ENCODE assay signal across 18 cellular contexts in the genomic region with DNA sequence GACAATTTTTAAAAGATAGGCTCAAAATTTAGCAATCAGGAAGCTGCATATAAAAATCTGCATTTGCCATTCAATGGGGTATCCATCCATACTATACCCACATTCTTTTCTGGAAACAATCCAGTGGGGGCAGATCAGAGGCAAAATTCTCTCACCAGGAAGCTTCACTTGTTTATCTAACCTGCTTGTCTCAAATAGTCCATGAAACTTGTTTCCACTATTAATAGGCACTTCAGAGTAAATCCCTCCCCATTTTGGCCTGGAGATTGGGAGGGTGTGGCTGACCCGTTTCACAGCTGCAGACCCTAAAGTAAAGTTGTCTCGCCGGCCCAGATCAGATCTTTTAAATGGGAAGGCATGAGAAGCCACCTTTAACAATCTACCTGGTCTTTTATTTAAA.
DNase-seq lines count a peak whose midpoint lies in the region; ATAC-seq and TF ChIP-seq lines count a peak whose summit lies in the region.
"Had no signal": no experiment of that assay in that cellular context is flagged by ENCODE, and none has a peak within 500 bp of the region (broad histone marks: within the 10 kb centered on the region; RNA-seq: fewer than 3 reads in every experiment).

No MANE protein-coding gene starts in this region.

- H3K4me3 ChIP-seq in GM23338, result no peak overlapping the region
- H3K4me3 ChIP-seq: A549; BLaER1 treated with 17β-estradiol and CSF1 and Interleukin-3, amounts not matched to agents 10 nM and 100 nM had no signal

- H3K36me3 Mint-ChIP-seq in GM23338 (ENCODE audit: low read depth), result no peaks in the 10 kb centered on the region
- H3K36me3 Mint-ChIP-seq in activated CD4-positive, alpha-beta T cell treated with anti-CD3 and anti-CD28 coated beads, Interleukin-2, amount 10 ng/mL, durations not matched to agents 24 days and 14 days (ENCODE audit: low read depth), result no peaks in the 10 kb centered on the region
- H3K36me3 Mint-ChIP-seq: CD8-positive, alpha-beta T cell had no signal

- no peaks in the 10 kb centered on the region for H3K36me3 ChIP-seq in GM23338 (ENCODE audit: insufficient read depth)
- H3K36me3 ChIP-seq: BLaER1 treated with 17β-estradiol and CSF1 and Interleukin-3, amounts not matched to agents 10 nM and 100 nM had no signal

- ATAC-seq in GM23338, result no peak
- ATAC-seq: A549; CD8-positive, alpha-beta T cell had no signal

- H3K79me2 ChIP-seq in GM23338 (replicated peaks; ENCODE audit: insufficient read depth), result no peaks in the 10 kb centered on the region

- intact Hi-C loops in activated CD4-positive, alpha-beta T cell treated with anti-CD3 and anti-CD28 coated beads, Interleukin-2, amount 10 ng/mL, durations not matched to agents 24 days and 14 days (cut with micrococcal nuclease), result no loop called here

- H4K20me1 ChIP-seq in GM23338 (replicated peaks; ENCODE audit: insufficient read depth), result no peaks in the 10 kb centered on the region
- H4K20me1 ChIP-seq: BLaER1 treated with 17β-estradiol and CSF1 and Interleukin-3, amounts not matched to agents 10 nM and 100 nM had no signal

- DNase-seq in DMS53 (lab: John Stamatoyannopoulos, UW), result peak; percentile 15
- no peak for DNase-seq in DMS53 treated with DMSO at 0.1 percent for 48 hours (lab: John Stamatoyannopoulos, UW; ENCODE audit: unreplicated experiment)
- no peak for DNase-seq in GM23338 (ENCODE audit: low spot score)
- no peak for DNase-seq in nucleus accumbens (lab: John Stamatoyannopoulos, UW)
- no peak for DNase-seq in activated CD4-positive, alpha-beta T cell treated with anti-CD3 and anti-CD28 coated beads, Interleukin-2, amount 10 ng/mL, durations not matched to agents 24 days and 14 days
- DNase-seq: AML-193; Caco-2; Calu3; CD4-positive, alpha-beta T cell; CD8-positive, alpha-beta T cell; DMS79 treated with DMSO at 0.1 percent for 48 hours; GF-D8 had no signal

- no peak overlapping the region for H3K4me3 Mint-ChIP-seq in GM23338
- no peak overlapping the region for H3K4me3 Mint-ChIP-seq in activated CD4-positive, alpha-beta T cell treated with anti-CD3 and anti-CD28 coated beads, Interleukin-2, amount 10 ng/mL, durations not matched to agents 24 days and 14 days
- H3K4me3 Mint-ChIP-seq: B cell; CD4-positive, alpha-beta T cell; CD8-positive, alpha-beta T cell had no signal

- H3K27ac ChIP-seq in GM23338 (ENCODE audit: low read depth) (no peak overlapping the region), VCaP (peak overlapping the region; percentile 83)
- H3K27ac ChIP-seq: 22Rv1; A549; BLaER1 treated with 17β-estradiol and CSF1 and Interleukin-3, amounts not matched to agents 10 nM and 100 nM; C4-2B had no signal

- H3K4me2 ChIP-seq in GM23338, result no peak overlapping the region
- H3K4me2 ChIP-seq: A549; BLaER1 treated with 17β-estradiol and CSF1 and Interleukin-3, amounts not matched to agents 10 nM and 100 nM had no signal

- H3K27me3 Mint-ChIP-seq in GM23338 (ENCODE audit: insufficient read depth, low read depth, poor library complexity), result no peaks in the 10 kb centered on the region
- H3K27me3 Mint-ChIP-seq in activated CD4-positive, alpha-beta T cell treated with anti-CD3 and anti-CD28 coated beads, Interleukin-2, amount 10 ng/mL, durations not matched to agents 24 days and 14 days, result no peaks in the 10 kb centered on the region
- H3K27me3 Mint-ChIP-seq: B cell; CD4-positive, alpha-beta T cell had no signal

- no peaks in the 10 kb centered on the region for H3K9me2 ChIP-seq in GM23338 (ENCODE audit: insufficient read depth)

- H3K27me3 ChIP-seq in GM23338 (ENCODE audit: insufficient read depth), result no peaks in the 10 kb centered on the region
- H3K27me3 ChIP-seq: BLaER1 treated with 17β-estradiol and CSF1 and Interleukin-3, amounts not matched to agents 10 nM and 100 nM had no signal

- no peaks in the 10 kb centered on the region for H3K4me1 ChIP-seq in GM23338 (ENCODE audit: insufficient read depth)
- H3K4me1 ChIP-seq: A549 had no signal

- no peaks in the 10 kb centered on the region for H3F3A ChIP-seq in GM23338 (replicated peaks; ENCODE audit: low read depth)

- H3K27ac Mint-ChIP-seq in GM23338, result no peak overlapping the region
- H3K27ac Mint-ChIP-seq in activated CD4-positive, alpha-beta T cell treated with anti-CD3 and anti-CD28 coated beads, Interleukin-2, amount 10 ng/mL, durations not matched to agents 24 days and 14 days, result no peak overlapping the region
- H3K27ac Mint-ChIP-seq: B cell; CD4-positive, alpha-beta T cell; CD8-positive, alpha-beta T cell had no signal

- H3K4me1 Mint-ChIP-seq in GM23338, result peaks cover 4% of the 10 kb centered on the region; the same call in 2 of the 3 replicates
- no peaks in the 10 kb centered on the region for H3K4me1 Mint-ChIP-seq in activated CD4-positive, alpha-beta T cell treated with anti-CD3 and anti-CD28 coated beads, Interleukin-2, amount 10 ng/mL, durations not matched to agents 24 days and 14 days
- H3K4me1 Mint-ChIP-seq: B cell had no signal

- TF ChIP-seq CTCF in GM23338 (conservative IDR thresholded peaks at IDR 0.05; ENCODE audit: low read depth in 2 of 2) (no peak), VCaP (conservative IDR thresholded peaks at IDR 0.05) (no peak)

- peak overlapping the region; percentile 3; the same call in 1 of the 2 replicates for H2AFZ ChIP-seq in GM23338

- no peaks in the 10 kb centered on the region for H3K9me3 Mint-ChIP-seq in GM23338
- H3K9me3 Mint-ChIP-seq in activated CD4-positive, alpha-beta T cell treated with anti-CD3 and anti-CD28 coated beads, Interleukin-2, amount 10 ng/mL, durations not matched to agents 24 days and 14 days, result no peaks in the 10 kb centered on the region
- H3K9me3 Mint-ChIP-seq: CD4-positive, alpha-beta T cell; CD8-positive, alpha-beta T cell had no signal

TF ChIP-seq in GM23338, 12 proteins besides CTCF, POLR2A, EP300 and RAD21:
- TF ChIP-seq EZH2 (IDR thresholded peaks at IDR 0.05; ENCODE audit: low read depth, unreplicated experiment), result no peak
